ENCODE assay signal across 19 cellular contexts in the genomic region with DNA sequence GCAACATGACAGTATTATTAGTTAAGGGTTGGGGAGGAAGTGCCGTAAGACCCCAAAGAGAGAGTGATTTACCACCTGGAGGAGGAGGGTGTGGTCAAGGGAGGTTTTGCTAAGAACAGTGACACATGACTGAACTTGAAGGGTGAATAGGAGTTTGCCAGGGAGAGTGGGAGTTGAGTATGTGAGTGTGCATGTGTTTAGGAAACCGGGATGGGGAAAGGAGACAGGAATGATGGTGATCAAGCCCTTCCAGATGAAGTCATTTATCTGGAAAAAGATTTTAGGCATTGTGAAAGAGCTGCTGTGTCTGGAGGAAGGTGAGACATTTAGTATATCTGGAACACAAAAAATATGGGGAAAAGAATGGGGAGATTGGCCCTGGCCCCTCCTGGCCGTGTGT. TPM values are rescaled to one million over a fixed set of nuclear protein-coding genes. Genes with fewer than 3 reads are reported as not detected.
"Had no signal": no experiment of that assay in that cellular context is flagged by ENCODE, and none has a peak within 500 bp of the region (broad histone marks: within the 10 kb centered on the region; RNA-seq: fewer than 3 reads in every experiment).

No MANE protein-coding gene starts in this region.

- H3K4me3 Mint-ChIP-seq: activated CD4-positive, alpha-beta T cell treated with anti-CD3 and anti-CD28 coated beads, Interleukin-2, amount 10 ng/mL, durations not matched to agents 7 days and 5 days; activated T-cell treated with anti-CD3 and anti-CD28 coated beads, Interleukin-2, amount 50 U/mL, for 24 hours; stimulated activated memory B cell treated with anti-CD40 and anti-IgM and Interleukin-4, amounts not matched to agents 10 μg/mL and 1 μg/mL and 100 μg/mL, for 72 hours had no signal

- ATAC-seq: right lobe of liver; stimulated activated memory B cell treated with anti-CD40 and anti-IgM and Interleukin-4, amounts not matched to agents 10 μg/mL and 1 μg/mL and 100 μg/mL, for 72 hours had no signal

- H3K27me3 ChIP-seq: right lobe of liver, vagina had no signal

- H3K9me3 ChIP-seq: prostate gland, right lobe of liver, tibial artery, vagina had no signal

- H3K4me1 ChIP-seq: prostate gland, right lobe of liver, tibial artery, vagina had no signal

- H3K27ac Mint-ChIP-seq: activated CD4-positive, alpha-beta T cell treated with anti-CD3 and anti-CD28 coated beads, Interleukin-2, amount 10 ng/mL, durations not matched to agents 7 days and 5 days; activated T-cell treated with anti-CD3 and anti-CD28 coated beads, Interleukin-2, amount 50 U/mL, for 24 hours; stimulated activated memory B cell treated with anti-CD40 and anti-IgM and Interleukin-4, amounts not matched to agents 10 μg/mL and 1 μg/mL and 100 μg/mL, for 72 hours had no signal

- H3K36me3 Mint-ChIP-seq: stimulated activated memory B cell treated with anti-CD40 and anti-IgM and Interleukin-4, amounts not matched to agents 10 μg/mL and 1 μg/mL and 100 μg/mL, for 72 hours had no signal

- DNase-seq: activated CD4-positive, alpha-beta T cell treated with anti-CD3 and anti-CD28 coated beads, Interleukin-2, amount 10 ng/mL, durations not matched to agents 7 days and 5 days; activated CD4-positive, CD25-positive, alpha-beta regulatory T cell; activated effector memory CD4-positive, alpha-beta T cell treated with anti-CD3 and anti-CD28 coated beads, Interleukin-2, amount 50 U/mL, for 16 hours; activated T-cell treated with anti-CD3 and anti-CD28 coated beads, Interleukin-2, amount 50 U/mL, for 24 hours; caudate nucleus; effector CD4-positive, alpha-beta T cell; hippocampal formation; midbrain; right lobe of liver; tibial artery had no signal

- H3K36me3 ChIP-seq: prostate gland, right lobe of liver, tibial artery, vagina had no signal

- H3K27ac ChIP-seq: coronary artery, prostate gland, right lobe of liver, tibial artery, vagina had no signal

- H3K4me3 ChIP-seq: coronary artery, prostate gland, right lobe of liver, tibial artery, vagina had no signal

- H3K27me3 Mint-ChIP-seq: activated T-cell treated with anti-CD3 and anti-CD28 coated beads, Interleukin-2, amount 50 U/mL, for 24 hours; stimulated activated memory B cell treated with anti-CD40 and anti-IgM and Interleukin-4, amounts not matched to agents 10 μg/mL and 1 μg/mL and 100 μg/mL, for 72 hours had no signal

- H3K9me3 Mint-ChIP-seq: activated CD4-positive, alpha-beta T cell treated with anti-CD3 and anti-CD28 coated beads, Interleukin-2, amount 10 ng/mL, durations not matched to agents 7 days and 5 days; activated T-cell treated with anti-CD3 and anti-CD28 coated beads, Interleukin-2, amount 50 U/mL, for 24 hours; stimulated activated memory B cell treated with anti-CD40 and anti-IgM and Interleukin-4, amounts not matched to agents 10 μg/mL and 1 μg/mL and 100 μg/mL, for 72 hours had no signal

RNA-seq across cellular contexts. Expression of gene IL10, which starts 28.1 kb away (rescaled TPM):
- total RNA-seq: endothelial cell of umbilical vein, glomerular endothelial cell, kidney epithelial cell, prostate gland had no signal
- polyA plus RNA-seq: endothelial cell of umbilical vein had no signal

RNA-seq across cellular contexts. Expression of gene IL19, which starts 29.8 kb away (rescaled TPM):
- total RNA-seq: activated CD4-positive, alpha-beta T cell treated with anti-CD3 and anti-CD28 coated beads, Interleukin-2, amount 10 ng/mL, durations not matched to agents 7 days and 5 days; endothelial cell of umbilical vein; glomerular endothelial cell; kidney epithelial cell; lower leg skin; prostate gland; right lobe of liver; T-helper 1 cell treated with Interleukin-12 subunit alpha and Interleukin-12 subunit beta and Interleukin-4 antibody, amounts not matched to agents 30 ng/mL and 1 ng/mL, for 36 hours; vagina had no signal
- polyA plus RNA-seq: endothelial cell of umbilical vein had no signal
